18 cellular contexts compared by ENCODE assay signal in the genomic region with DNA sequence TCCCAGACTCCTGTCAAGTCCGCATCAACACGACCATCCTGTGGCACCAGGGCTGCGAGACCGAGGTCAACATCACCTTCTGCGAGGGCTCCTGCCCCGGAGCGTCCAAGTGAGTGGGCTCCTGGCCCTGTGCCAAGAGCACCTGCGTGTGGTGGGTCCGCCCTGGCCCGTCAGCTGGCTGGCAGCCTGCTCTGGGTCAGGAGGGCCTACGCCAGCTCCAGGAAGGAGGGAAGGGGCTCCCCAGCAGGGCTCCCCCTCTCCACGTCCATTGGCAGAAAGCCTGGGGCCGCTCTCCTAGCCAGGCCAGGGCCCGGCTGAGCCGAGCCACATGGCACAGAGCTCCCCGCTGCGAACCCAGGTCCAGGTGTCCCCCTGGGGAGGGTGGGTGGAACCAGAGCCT. TPM values are rescaled to one million over a fixed set of nuclear protein-coding genes. Genes with fewer than 3 reads are reported as not detected.
DNase-seq lines count a peak whose midpoint lies in the region; ATAC-seq, FAIRE-seq and TF ChIP-seq lines count a peak whose summit lies in the region.
"Had no signal": no experiment of that assay in that cellular context is flagged by ENCODE, and none has a peak within 500 bp of the region (broad histone marks: within the 10 kb centered on the region; RNA-seq: fewer than 3 reads in every experiment).

No MANE protein-coding gene starts in this region.

- H3K23ac ChIP-seq in H1 (ENCODE audit: insufficient read length) (no peak overlapping the region), neuronal stem cell (ENCODE audit: low read depth, low read length, poor library complexity) (peak overlapping the region; percentile 45)

- H3K4me1 ChIP-seq in HCT116 (ENCODE audit: control insufficient read depth in 1 of 2, insufficient read depth in 2 of 2, low read length in 2 of 2) (peaks cover 13 to 32% of the 10 kb centered on the region in 2 experiments; a peak in 3 of 4 replicates), H1 (replicated peaks in 1 of 4; ENCODE audit: control insufficient read depth in 3 of 4, insufficient read depth in 4 of 4, low read length in 3 of 4) (peaks cover 0 to 14% (median 7%) of the 10 kb centered on the region in 4 experiments; a peak in 5 of 7 replicates), neuronal stem cell (ENCODE audit: control insufficient read depth in 2 of 2, insufficient read depth in 1 of 2, low read depth in 1 of 2, low read length in 2 of 2) (peaks cover 6 to 15% of the 10 kb centered on the region in 2 donors)
- H3K4me1 ChIP-seq: BE2C had no signal

- H4K20me1 ChIP-seq in HCT116 (ENCODE audit: insufficient read depth) (no peaks in the 10 kb centered on the region), H1 (replicated peaks in 1 of 2; ENCODE audit: control insufficient read depth in 1 of 2, insufficient read depth in 2 of 2, low read length in 2 of 2) (no peaks in the 10 kb centered on the region)

- H3K79me2 ChIP-seq in HCT116 (ENCODE audit: insufficient read depth, low read length) = no peaks in the 10 kb centered on the region
- no peaks in the 10 kb centered on the region for H3K79me2 ChIP-seq in H1 (ENCODE audit: control insufficient read depth in 1 of 2, insufficient read depth in 2 of 2, low read length in 2 of 2)

- RAD21 ChIA-PET in HCT116 (lab: Charles Lee; ENCODE audit: low non-redundant PET in 1 of 2, low total read pairs in 2 of 2, uncharacterized antibody in 2 of 2, unreplicated experiment in 2 of 2) = no interaction called here

- no peak overlapping the region for H2BK120ac ChIP-seq in H1 (replicated peaks; ENCODE audit: low read depth, low read length)
- no peak overlapping the region for H2BK120ac ChIP-seq in neuronal stem cell (ENCODE audit: low read depth, low read length)

- H3K79me1 ChIP-seq in H1 (ENCODE audit: low read depth, low read length) = no peaks in the 10 kb centered on the region
- H3K79me1 ChIP-seq in neuronal stem cell (ENCODE audit: low read depth, low read length) = peaks cover 2% of the 10 kb centered on the region

- no peak overlapping the region for H3K4ac ChIP-seq in H1 (replicated peaks; ENCODE audit: insufficient read length, low read depth, low read length)
- H3K4ac ChIP-seq in neuronal stem cell (ENCODE audit: low read length) = no peak overlapping the region

- H3K23me2 ChIP-seq in H1 (ENCODE audit: low read depth, low read length) = no peaks in the 10 kb centered on the region; the same call in 1 of the 2 replicates

- H3K9me3 ChIP-seq in HCT116 (ENCODE audit: control insufficient read depth in 1 of 2, insufficient read depth in 1 of 2, low read depth in 1 of 2, low read length in 2 of 2) (no peaks in the 10 kb centered on the region; a peak in 1 of 4 replicates), H1 (ENCODE audit: insufficient read depth in 2 of 2, low read depth in 1 of 2, low read length in 1 of 2) (peaks cover 0 to 4% of the 10 kb centered on the region in 2 experiments; a peak in 1 of 4 replicates), neuronal stem cell (replicated peaks in 1 of 2; ENCODE audit: control insufficient read depth in 2 of 2, insufficient read depth in 1 of 2, low read depth in 1 of 2, low read length in 2 of 2) (peaks cover 0 to 5% of the 10 kb centered on the region in 2 donors)
- H3K9me3 ChIP-seq: BE2C had no signal

- H3K14ac ChIP-seq in H1 (ENCODE audit: insufficient read length) = no peak overlapping the region
- H3K14ac ChIP-seq in neuronal stem cell (ENCODE audit: low read length) = no peak overlapping the region

- H4K8ac ChIP-seq in H1 (ENCODE audit: extremely low read depth, insufficient read depth, low read length) (peak overlapping the region; percentile 79), neuronal stem cell (ENCODE audit: low read depth, low read length) (no peak overlapping the region)

- H2BK5ac ChIP-seq in H1 (ENCODE audit: low read depth, low read length) (no peak overlapping the region), neuronal stem cell (ENCODE audit: low read length) (peak overlapping the region; percentile 75)

- H3K4me2 ChIP-seq in HCT116 (ENCODE audit: low read length) (peak overlapping the region; percentile 32; the same call in 1 of the 2 replicates), H1 (ENCODE audit: insufficient read depth in 1 of 2, low read depth in 2 of 2, low read length in 2 of 2) (no peak overlapping the region), neuronal stem cell (ENCODE audit: insufficient read depth, low read length, poor library complexity, severe bottlenecking) (no peak overlapping the region)

- intact Hi-C loops in HCT116 (cut with micrococcal nuclease) = loop anchor here (5.0 kb wide), 1 partner anchor 47 kb away; a partner anchor contains a TSS

- no peaks in the 10 kb centered on the region for H3K9me2 ChIP-seq in HCT116 (ENCODE audit: insufficient read depth)

- no peak overlapping the region for H3K56ac ChIP-seq in H1 (replicated peaks; ENCODE audit: insufficient read length, low read depth, low read length)

- BruUV-seq in HCT116 (replicated peaks; lab: Mats Ljungman, UMichigan) = no TSS peak

- H3K27ac ChIP-seq in HCT116 (ENCODE audit: low read depth, low read length) (peak overlapping the region; percentile 24; the same call in 1 of the 2 replicates), H1 (ENCODE audit: low read depth, low read length) (no peak overlapping the region), neuronal stem cell (replicated peaks; ENCODE audit: low read length) (no peak overlapping the region)
- H3K27ac ChIP-seq: C4-2B, HL-60 had no signal

- POLR2A ChIA-PET in HCT116 (lab: Charles Lee) (no interaction called here), H1 (lab: Charles Lee; ENCODE audit: partially characterized antibody) (interaction anchor here (0.7 to 1.1 kb wide), 2 partner anchors 186 to 1755 kb away, joined by 3 read pairs; a partner anchor contains a TSS)

- H4K91ac ChIP-seq in H1 (replicated peaks; ENCODE audit: insufficient read length, low read length) (no peak overlapping the region), neuronal stem cell (ENCODE audit: low read depth, low read length, poor library complexity) (no peak overlapping the region)

- H2BK15ac ChIP-seq in H1 (ENCODE audit: low read length) (peak overlapping the region; percentile 46; the same call in 1 of the 2 replicates), neuronal stem cell (ENCODE audit: low read length) (peak overlapping the region; percentile 89)

- FAIRE-seq in H1 (lab: Jason Lieb, UNC) = no peak
- FAIRE-seq: A204.1, D721Med, GM12892, GM19239 had no signal

- no peak overlapping the region for H2BK20ac ChIP-seq in H1 (ENCODE audit: low read length)

- no peak overlapping the region for H4K5ac ChIP-seq in H1 (ENCODE audit: insufficient read length, low read depth, low read length)

- H2AK5ac ChIP-seq in H1 (ENCODE audit: low read depth, low read length) (0 out of 2 replicates have a peak overlapping the region, but pooled peaks have one; percentile 75), neuronal stem cell (ENCODE audit: low read depth, low read length) (peak overlapping the region; percentile 60)

- TF ChIP-seq CTCF in HCT116 (IDR thresholded peaks at IDR 0.05 in 2 of 3, conservative IDR thresholded peaks at IDR 0.05 in 1 of 3; ENCODE audit: borderline replicate concordance in 1 of 3, insufficient read depth in 1 of 3, low read depth in 2 of 3, low read length in 2 of 3) (no peak), H1 (IDR thresholded peaks at IDR 0.05; ENCODE audit: control extremely low read depth in 1 of 3, insufficient read depth in 1 of 3, low read depth in 1 of 3, low read length in 3 of 3) (no peak)

- H3K18ac ChIP-seq in H1 (ENCODE audit: extremely low read depth, low read length) (no peak overlapping the region), neuronal stem cell (ENCODE audit: low read length) (peak overlapping the region; percentile 13)

- H2BK12ac ChIP-seq in H1 (ENCODE audit: low read depth, low read length) (no peak overlapping the region), neuronal stem cell (ENCODE audit: low read length) (peak overlapping the region; percentile 63)

- no peak for DNase-seq in HCT116 (ENCODE audit: low read depth, low spot score)
- DNase-seq in H1 (ENCODE audit: low read depth in 1 of 2, low spot score in 2 of 2) = no peak
- no peak for DNase-seq in neuronal stem cell (ENCODE audit: low spot score)
- DNase-seq in D341Med (ENCODE audit: low spot score) = no peak
- DNase-seq in activated T-cell treated with anti-CD3 and anti-CD28 coated beads, Interleukin-2, amount 50 U/mL, for 1 hour = no peak
- DNase-seq in activated CD8-positive, alpha-beta memory T cell treated with anti-CD3 and anti-CD28 coated beads for 24 hours = no peak
- DNase-seq: GDM1 had no signal

- H3K9ac ChIP-seq in HCT116 (ENCODE audit: low read length) (no peak overlapping the region), H1 (replicated peaks in 1 of 4; ENCODE audit: extremely low read depth in 1 of 4, low read depth in 3 of 4, low read length in 3 of 4) (no peak overlapping the region), neuronal stem cell (ENCODE audit: low read depth, low read length, poor library complexity) (no peak overlapping the region)

- TF ChIP-seq POLR2A in HCT116 (IDR thresholded peaks at IDR 0.05; ENCODE audit: borderline replicate concordance, extremely low read depth, insufficient read depth, insufficient read length) (no peak), H1 (IDR thresholded peaks at IDR 0.05; ENCODE audit: control extremely low read depth in 1 of 2, low read depth in 2 of 2, low read length in 2 of 2) (no peak)

- CTCF ChIA-PET in HCT116 (lab: Charles Lee) = no interaction called here
- CTCF ChIA-PET in H1 (lab: Charles Lee; ENCODE audit: partially characterized antibody) = no interaction called here

- ATAC-seq in HCT116 = no peak

- H2AFZ ChIP-seq in HCT116 (ENCODE audit: low read depth, low read length, poor library complexity, severe bottlenecking) (no peak overlapping the region), H1 (ENCODE audit: low read length) (no peak overlapping the region), neuronal stem cell (ENCODE audit: low read length) (no peak overlapping the region)

- WGBS in H1 (ENCODE audit: extremely low coverage in 1 of 2, insufficient coverage in 1 of 2, insufficient read length in 1 of 2, insufficient replicate concordance in 2 of 2, low coverage in 1 of 2, low lambda C conversion rate in 2 of 2, missing lambda C conversion rate in 1 of 2), 2 experiments = 92% methylated on average over 5 of the region's 17 CpGs; no CpG with 5 or more reads in 1 of the 2 experiments
- WGBS in neuronal stem cell (ENCODE audit: extremely low coverage in 2 of 2, insufficient read length in 2 of 2, insufficient replicate concordance in 1 of 2), 2 donors = no CpG with 5 or more reads among the region's 17 CpGs

- TF ChIP-seq RAD21 in HCT116 (IDR thresholded peaks at IDR 0.05; ENCODE audit: low read depth) (no peak), Ishikawa (IDR thresholded peaks at IDR 0.05; ENCODE audit: low read depth) (no peak), H1 (IDR thresholded peaks at IDR 0.05 in 1 of 2, conservative IDR thresholded peaks at IDR 0.05 in 1 of 2; ENCODE audit: low read depth in 2 of 2, low read length in 2 of 2) (no peak)

- H3K27me3 ChIP-seq in HCT116 (ENCODE audit: insufficient read depth, low read length) (no peaks in the 10 kb centered on the region), H1 (replicated peaks in 1 of 4; ENCODE audit: control insufficient read depth in 3 of 4, extremely low read depth in 1 of 4, insufficient read depth in 3 of 4, low read length in 3 of 4) (no peaks in the 10 kb centered on the region), neuronal stem cell (ENCODE audit: control insufficient read depth in 3 of 3, insufficient read depth in 3 of 3, low read depth in 1 of 3, low read length in 3 of 3) (no peaks in the 10 kb centered on the region)
- H3K27me3 ChIP-seq: BE2C had no signal

- TF ChIP-seq EP300 in Ishikawa (IDR thresholded peaks at IDR 0.05; ENCODE audit: borderline replicate concordance) (no peak), H1 (IDR thresholded peaks at IDR 0.05; ENCODE audit: borderline replicate concordance in 1 of 2, low read depth in 2 of 2, low read length in 2 of 2) (no peak)

- H3K36me3 ChIP-seq in HCT116 (ENCODE audit: control insufficient read depth in 1 of 2, insufficient read depth in 2 of 2, low read length in 2 of 2) (no peaks in the 10 kb centered on the region), H1 (ENCODE audit: control insufficient read depth in 2 of 4, insufficient read depth in 4 of 4, low read length in 3 of 4) (no peaks in the 10 kb centered on the region), neuronal stem cell (replicated peaks in 1 of 2; ENCODE audit: control insufficient read depth in 2 of 2, insufficient read depth in 2 of 2, low read length in 2 of 2) (no peaks in the 10 kb centered on the region)
- H3K36me3 ChIP-seq: BE2C had no signal

- H3K4me3 ChIP-seq in HCT116 (replicated peaks in 1 of 2; ENCODE audit: low read depth in 1 of 2, low read length in 2 of 2) = no peak overlapping the region
- H3K4me3 ChIP-seq in H1 (ENCODE audit: extremely low read depth in 1 of 4, insufficient read depth in 2 of 4, low read depth in 3 of 4, low read length in 4 of 4) = no peak overlapping the region
- H3K4me3 ChIP-seq in neuronal stem cell (ENCODE audit: low read length in 2 of 2) = no peak overlapping the region

RNA-seq across cellular contexts. Expression of a gene that starts 37.8 kb away (rescaled TPM):
- total RNA-seq in HCT116 (2021; ENCODE audit: unreplicated experiment) = 1.5 TPM
- polyA plus RNA-seq in HCT116 (2012) = 0.05 TPM in 2 replicates
- total RNA-seq in H1 (2021; fragmentation: NEBNext Ultra II Directional; extraction: Animal tissue kit (Norgen Biotek cat#: 25700)) = 0.02 and 0.31 TPM in 2 replicates
- 0.03 and 0.44 TPM in 2 replicates for polyA plus RNA-seq in H1 (2011; rRNA removed)
- 0.03 TPM for polyA plus RNA-seq in H1 (2011; cell fraction: cytosol; rRNA removed)
- 0.10 TPM for polyA plus RNA-seq in H1 (2011; cell fraction: nucleus; rRNA removed)
- polyA plus RNA-seq in H1 (2012, experiment 1 of 2) = 0.01 to 0.09 TPM (median 0.03 TPM) in 4 replicates
- polyA plus RNA-seq in H1 (2012, experiment 2 of 2) = 0.01 TPM
- polyA plus RNA-seq in H1 (2013, experiment 1 of 2) = 0.02 TPM
- 0.02 TPM for polyA plus RNA-seq in H1 (2013, experiment 2 of 2)
- 0.02 and 0.03 TPM in 2 replicates for polyA minus RNA-seq in H1 (2011; rRNA and poly(A)+ RNA removed)
- polyA minus RNA-seq in H1 (2011; cell fraction: cytosol; rRNA and poly(A)+ RNA removed) = not detected
- 0.10 TPM for polyA minus RNA-seq in H1 (2011; cell fraction: nucleus; rRNA and poly(A)+ RNA removed)
- 0.01 TPM for polyA plus RNA-seq in neuronal stem cell (2013, experiment 1 of 2)
- polyA plus RNA-seq in neuronal stem cell (2013, experiment 2 of 2) = under 0.01 TPM
- total RNA-seq: CD4-positive, alpha-beta memory T cell; H4 had no signal
- polyA plus RNA-seq: CD4-positive, alpha-beta memory T cell; IgD-negative memory B cell had no signal

RNA-seq across cellular contexts. Expression of a gene that starts 48.8 kb away (rescaled TPM):
- 28.5 TPM for total RNA-seq in HCT116 (2021; ENCODE audit: unreplicated experiment)
- polyA plus RNA-seq in HCT116 (2012) = 22.6 and 39.6 TPM in 2 replicates
- total RNA-seq in H1 (2021; fragmentation: NEBNext Ultra II Directional; extraction: Animal tissue kit (Norgen Biotek cat#: 25700)) = 23.7 and 28.1 TPM in 2 replicates
- polyA plus RNA-seq in H1 (2011; rRNA removed) = 34.7 and 43.8 TPM in 2 replicates
- polyA plus RNA-seq in H1 (2011; cell fraction: cytosol; rRNA removed) = 27.0 TPM
- 37.5 TPM for polyA plus RNA-seq in H1 (2011; cell fraction: nucleus; rRNA removed)
- polyA plus RNA-seq in H1 (2012, experiment 1 of 2) = 17.1 to 27.7 TPM (median 23.6 TPM) in 4 replicates
- polyA plus RNA-seq in H1 (2012, experiment 2 of 2) = 15.2 TPM
- 9.5 TPM for polyA plus RNA-seq in H1 (2013, experiment 1 of 2)
- 8.9 TPM for polyA plus RNA-seq in H1 (2013, experiment 2 of 2)
- 15.8 and 29.8 TPM in 2 replicates for polyA minus RNA-seq in H1 (2011; rRNA and poly(A)+ RNA removed)
- polyA minus RNA-seq in H1 (2011; cell fraction: cytosol; rRNA and poly(A)+ RNA removed) = 16.5 TPM
- polyA minus RNA-seq in H1 (2011; cell fraction: nucleus; rRNA and poly(A)+ RNA removed) = 31.6 TPM
- polyA plus RNA-seq in neuronal stem cell (2013, experiment 1 of 2) = 16.5 TPM
- polyA plus RNA-seq in neuronal stem cell (2013, experiment 2 of 2) = 15.3 TPM
